ENCODE assay signal across 8 cellular contexts in the genomic region with DNA sequence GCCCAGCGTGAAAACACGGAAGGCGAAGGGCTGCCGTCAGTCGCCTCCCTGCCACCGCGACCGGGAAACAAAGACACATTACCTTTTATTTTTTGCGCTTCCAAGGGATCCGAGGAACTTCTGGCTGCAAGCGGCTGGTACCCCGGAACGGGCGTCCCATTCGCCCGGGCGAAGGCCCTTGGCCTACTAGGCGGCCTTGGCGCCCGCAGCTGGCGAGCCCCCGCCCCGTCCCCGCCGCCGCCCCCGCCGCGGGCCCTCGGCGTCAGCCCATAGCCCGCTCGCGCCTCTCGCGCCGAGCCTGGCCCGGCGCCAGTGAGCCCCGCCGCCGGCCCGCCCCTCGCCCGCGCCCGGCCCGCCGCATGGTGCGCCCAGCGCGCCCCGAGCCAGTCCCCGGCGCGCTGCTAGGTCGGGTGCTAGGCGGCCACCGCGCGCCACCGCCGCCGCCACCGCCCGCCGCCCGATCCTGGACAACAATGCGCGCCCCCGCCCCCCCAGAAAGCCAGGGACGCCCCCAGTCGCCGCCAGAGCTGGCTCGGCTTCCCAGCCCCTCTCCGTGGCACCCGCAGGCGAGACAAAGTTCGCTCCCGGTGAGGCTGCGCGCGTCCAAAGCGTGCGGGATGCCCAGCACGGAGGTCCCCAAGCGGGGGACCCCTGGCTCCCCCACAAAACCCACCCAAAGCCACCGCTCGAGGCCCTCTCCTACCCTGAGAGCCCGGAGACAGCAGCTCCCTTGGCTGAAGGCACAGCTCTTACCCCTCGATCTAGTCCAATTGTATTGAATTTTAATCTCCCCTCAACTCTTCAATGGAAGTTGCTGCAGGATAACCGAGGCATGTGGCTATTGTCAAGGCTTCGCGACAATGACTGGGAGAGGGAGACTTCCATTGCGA.
DNase-seq lines count a peak whose midpoint lies in the region; ATAC-seq lines count a peak whose summit lies in the region.

No MANE protein-coding gene starts in this region.

- peaks cover 59% of the 10 kb centered on the region for H3K27me3 Mint-ChIP-seq in activated T-helper 17 cell treated with anti-CD3 and anti-CD28 coated beads, Interleukin-2, amount 50 U/mL, for 72 hours

- intact Hi-C loops in left cardiac atrium (cut with DNase I), result no loop called here

- DNase-seq in activated T-cell treated with anti-CD3 and anti-CD28 coated beads for 48 hours (ENCODE audit: low read depth) (peak; percentile 14), activated T-cell treated with anti-CD3 and anti-CD28 coated beads for 4 hours (no peak), left cardiac atrium (peak; percentile 33), retina (peak; percentile 75), inferior parietal cortex (ENCODE audit: extremely low spot score) (no peak), SHP77 treated with DMSO at 0.1 percent for 48 hours (lab: John Stamatoyannopoulos, UW) (no peak), NOMO-1 (lab: John Stamatoyannopoulos, UW; ENCODE audit: unreplicated experiment in 2 of 2) (no peak)

- H3K4me1 Mint-ChIP-seq in activated T-helper 17 cell treated with anti-CD3 and anti-CD28 coated beads, Interleukin-2, amount 50 U/mL, for 72 hours, result peaks cover 6% of the 10 kb centered on the region

- H3K4me3 Mint-ChIP-seq in activated T-helper 17 cell treated with anti-CD3 and anti-CD28 coated beads, Interleukin-2, amount 50 U/mL, for 72 hours, result peak overlapping the region; percentile 70

- ATAC-seq in activated T-helper 17 cell treated with anti-CD3 and anti-CD28 coated beads, Interleukin-2, amount 50 U/mL, for 72 hours (replicated peaks), result peak; percentile 21
- peak; percentile 75 to 76 for ATAC-seq in left cardiac atrium

- no peaks in the 10 kb centered on the region for H3K9me3 Mint-ChIP-seq in activated T-helper 17 cell treated with anti-CD3 and anti-CD28 coated beads, Interleukin-2, amount 50 U/mL, for 72 hours

- no peak overlapping the region for H3K27ac Mint-ChIP-seq in activated T-helper 17 cell treated with anti-CD3 and anti-CD28 coated beads, Interleukin-2, amount 50 U/mL, for 72 hours

- H3K36me3 Mint-ChIP-seq in activated T-helper 17 cell treated with anti-CD3 and anti-CD28 coated beads, Interleukin-2, amount 50 U/mL, for 72 hours (ENCODE audit: low read depth), result no peaks in the 10 kb centered on the region

Comparison
In these comparisons a context has a peak if more than half of its experiments do, and no peak if none do; other contexts are left out.
1. DNase-seq: peak in activated T-cell treated with anti-CD3 and anti-CD28 coated beads for 48 hours (single experiment), left cardiac atrium (single experiment) and retina (single experiment); none in activated T-cell treated with anti-CD3 and anti-CD28 coated beads for 4 hours (single experiment), inferior parietal cortex (single experiment), SHP77 treated with DMSO at 0.1 percent for 48 hours (single experiment) and NOMO-1 (0 of 2).